Comparison of ENCODE assay signal across 19 cellular contexts in genomic region chr4:7273741-7274297, GRCh38.
DNase-seq lines count a peak whose midpoint lies in the region; ATAC-seq and TF ChIP-seq lines count a peak whose summit lies in the region.
"Had no signal": no experiment of that assay in that cellular context is flagged by ENCODE, and none has a peak within 500 bp of the region (broad histone marks: within the 10 kb centered on the region; RNA-seq: fewer than 3 reads in every experiment).

No MANE protein-coding gene starts in this region.

- intact Hi-C loops in sciatic nerve (cut with DNase I): no loop called here

- DNase-seq in G401 (ENCODE audit: low spot score): peak; percentile 29
- peak; percentile 18 for DNase-seq in cerebellum (ENCODE audit: low spot score)
- DNase-seq in sciatic nerve (ENCODE audit: low spot score): no peak
- no peak for DNase-seq in NCI-H82 treated with DMSO at 0.1 percent for 48 hours (lab: John Stamatoyannopoulos, UW; ENCODE audit: unreplicated experiment)
- DNase-seq in A172 (ENCODE audit: low spot score): no peak
- DNase-seq: AML-193; CD4-positive, alpha-beta memory T cell; DMS153; DMS79; GOT3; H7; HFFc6; KBM-7 had no signal

- H3K27me3 Mint-ChIP-seq in nephron (ENCODE audit: low read depth): peaks cover 18% of the 10 kb centered on the region
- H3K27me3 Mint-ChIP-seq: IgD-negative memory B cell had no signal

- H3K4me3 Mint-ChIP-seq in nephron: no peak overlapping the region
- H3K4me3 Mint-ChIP-seq: CD14-positive monocyte; CD4-positive, alpha-beta memory T cell; HFFc6; IgD-negative memory B cell had no signal

- peak overlapping the region in 2 of 3 experiments; percentile 12 to 44 for H3K27ac Mint-ChIP-seq in nephron
- H3K27ac Mint-ChIP-seq: CD14-positive monocyte, HFFc6, IgD-negative memory B cell had no signal

- in situ Hi-C loops in G401 (cut with HindIII; ENCODE audit: low sequenced_read_pairs): no loop called here

- H3K9me3 Mint-ChIP-seq in nephron: peaks cover 4% of the 10 kb centered on the region
- H3K9me3 Mint-ChIP-seq: CD4-positive, alpha-beta memory T cell had no signal

- ATAC-seq in sciatic nerve (peak; percentile 12), GM21723 (IDR thresholded peaks at IDR 0.05; ENCODE audit: unreplicated experiment) (no peak)
- ATAC-seq: A549, HCT116 had no signal

- peaks cover 41% of the 10 kb centered on the region for H3K4me1 Mint-ChIP-seq in nephron
- H3K4me1 Mint-ChIP-seq: CD14-positive monocyte; CD4-positive, alpha-beta memory T cell; IgD-negative memory B cell had no signal

- H3K36me3 Mint-ChIP-seq in nephron (ENCODE audit: low read depth): no peaks in the 10 kb centered on the region
- H3K36me3 Mint-ChIP-seq: CD14-positive monocyte; CD4-positive, alpha-beta memory T cell had no signal

- no peak for TF ChIP-seq CTCF in nephron (IDR thresholded peaks at IDR 0.05; ENCODE audit: unreplicated experiment in 3 of 3)

Comparison
In these comparisons a context has a peak if more than half of its experiments do, and no peak if none do; other contexts are left out.
1. DNase-seq: peak in G401 (single experiment) and cerebellum (single experiment); none in sciatic nerve (single experiment), NCI-H82 treated with DMSO at 0.1 percent for 48 hours (single experiment) and A172 (single experiment).